In genomic region chr3:103513003-103513402, GRCh38 we compare ENCODE assay signal across 25 cellular contexts.
"Had no signal": no experiment of that assay in that cellular context is flagged by ENCODE, and none has a peak within 500 bp of the region (broad histone marks: within the 10 kb centered on the region; RNA-seq: fewer than 3 reads in every experiment).

No MANE protein-coding gene starts in this region.

- H3K27me3 ChIP-seq: brain microvascular endothelial cell, gastrocnemius medialis, ovary, right lobe of liver, uterus had no signal

- H3K36me3 ChIP-seq: brain microvascular endothelial cell, gastrocnemius medialis, ovary, right lobe of liver, uterus had no signal

- H3K27ac ChIP-seq: brain microvascular endothelial cell, coronary artery, dorsolateral prefrontal cortex, gastrocnemius medialis, ovary, right lobe of liver, uterus, VCaP had no signal

- H3K27ac Mint-ChIP-seq: activated naive CD4-positive, alpha-beta T cell treated with anti-CD3 and anti-CD28 coated beads, Interleukin-2, amount 10 ng/mL, durations not matched to agents 7 days and 5 days; activated naive CD8-positive, alpha-beta T cell treated with anti-CD3 and anti-CD28 coated beads, Interleukin-2, amount 10 ng/mL, durations not matched to agents 7 days and 5 days; activated T-helper 1 cell treated with anti-CD3 and anti-CD28 coated beads, Interleukin-12 subunit alpha, Interleukin-12 subunit beta, Interleukin-2, Interleukin-4 antibody, amounts not matched to agents 30 ng/mL and 10 ng/mL and 1 ng/mL, durations not matched to agents 14 hours and 24 hours and 36 hours; stimulated activated effector memory CD8-positive, alpha-beta T cell treated with anti-CD3 and anti-CD28 coated beads, Interleukin-12 subunit alpha, Interleukin-12 subunit beta, amount 100 ng/mL, for 72 hours; stimulated activated naive CD8-positive, alpha-beta T cell treated with anti-CD3 and anti-CD28 coated beads, Interleukin-15, Interleukin-2, amounts not matched to agents 100 ng/mL and 50 ng/mL, for 24 hours; type B pancreatic cell had no signal

- H3K27me3 Mint-ChIP-seq: activated naive CD4-positive, alpha-beta T cell treated with anti-CD3 and anti-CD28 coated beads, Interleukin-2, amount 10 ng/mL, durations not matched to agents 7 days and 5 days; activated naive CD8-positive, alpha-beta T cell treated with anti-CD3 and anti-CD28 coated beads, Interleukin-2, amount 10 ng/mL, durations not matched to agents 7 days and 5 days; naive thymus-derived CD4-positive, alpha-beta T cell; progenitor cell of endocrine pancreas; stimulated activated naive CD8-positive, alpha-beta T cell treated with anti-CD3 and anti-CD28 coated beads, Interleukin-15, Interleukin-2, amounts not matched to agents 100 ng/mL and 50 ng/mL, for 24 hours; type B pancreatic cell had no signal

- ATAC-seq: gastrocnemius medialis; naive thymus-derived CD4-positive, alpha-beta T cell; right lobe of liver; stimulated activated effector memory CD8-positive, alpha-beta T cell treated with anti-CD3 and anti-CD28 coated beads, Interleukin-12 subunit alpha, Interleukin-12 subunit beta, amount 100 ng/mL, for 72 hours had no signal

- DNase-seq: activated CD4-positive, alpha-beta T cell treated with anti-CD3 and anti-CD28 coated beads for 4 hours; activated CD4-positive, alpha-beta T cell treated with anti-CD3 and anti-CD28 coated beads, Interleukin-2, amount 50 U/mL, for 4 hours; activated CD8-positive, alpha-beta memory T cell treated with anti-CD3 and anti-CD28 coated beads for 24 hours; activated gamma-delta T cell; activated naive CD4-positive, alpha-beta T cell treated with anti-CD3 and anti-CD28 coated beads, Interleukin-2, amount 10 ng/mL, durations not matched to agents 7 days and 5 days; activated naive CD8-positive, alpha-beta T cell treated with anti-CD3 and anti-CD28 coated beads, Interleukin-2, amount 10 ng/mL, durations not matched to agents 7 days and 5 days; brain microvascular endothelial cell; dorsolateral prefrontal cortex; effector memory CD4-positive, alpha-beta T cell; gastrocnemius medialis; glutamatergic neuron; midbrain; naive thymus-derived CD4-positive, alpha-beta T cell; ovary; right lobe of liver; stimulated activated CD4-positive, alpha-beta T cell treated with anti-CD3 and anti-CD28 coated beads, Interleukin-4, amount 100 ng/mL, for 24 hours; T-helper 9 cell; uterus had no signal

- H3K4me1 ChIP-seq: gastrocnemius medialis, right lobe of liver, uterus had no signal

- H3K4me3 Mint-ChIP-seq: activated naive CD4-positive, alpha-beta T cell treated with anti-CD3 and anti-CD28 coated beads, Interleukin-2, amount 10 ng/mL, durations not matched to agents 7 days and 5 days; activated naive CD8-positive, alpha-beta T cell treated with anti-CD3 and anti-CD28 coated beads, Interleukin-2, amount 10 ng/mL, durations not matched to agents 7 days and 5 days; activated T-helper 1 cell treated with anti-CD3 and anti-CD28 coated beads, Interleukin-12 subunit alpha, Interleukin-12 subunit beta, Interleukin-2, Interleukin-4 antibody, amounts not matched to agents 30 ng/mL and 10 ng/mL and 1 ng/mL, durations not matched to agents 14 hours and 24 hours and 36 hours; naive thymus-derived CD4-positive, alpha-beta T cell; stimulated activated effector memory CD8-positive, alpha-beta T cell treated with anti-CD3 and anti-CD28 coated beads, Interleukin-12 subunit alpha, Interleukin-12 subunit beta, amount 100 ng/mL, for 72 hours; stimulated activated naive CD8-positive, alpha-beta T cell treated with anti-CD3 and anti-CD28 coated beads, Interleukin-15, Interleukin-2, amounts not matched to agents 100 ng/mL and 50 ng/mL, for 24 hours; type B pancreatic cell had no signal

- H3K36me3 Mint-ChIP-seq: activated naive CD4-positive, alpha-beta T cell treated with anti-CD3 and anti-CD28 coated beads, Interleukin-2, amount 10 ng/mL, durations not matched to agents 7 days and 5 days; activated naive CD8-positive, alpha-beta T cell treated with anti-CD3 and anti-CD28 coated beads, Interleukin-2, amount 10 ng/mL, durations not matched to agents 7 days and 5 days; naive thymus-derived CD4-positive, alpha-beta T cell; stimulated activated effector memory CD8-positive, alpha-beta T cell treated with anti-CD3 and anti-CD28 coated beads, Interleukin-12 subunit alpha, Interleukin-12 subunit beta, amount 100 ng/mL, for 72 hours; type B pancreatic cell had no signal

- H3K4me3 ChIP-seq: coronary artery, dorsolateral prefrontal cortex, gastrocnemius medialis, ovary, right lobe of liver, uterus had no signal

- H3K4me1 Mint-ChIP-seq: activated naive CD4-positive, alpha-beta T cell treated with anti-CD3 and anti-CD28 coated beads, Interleukin-2, amount 10 ng/mL, durations not matched to agents 7 days and 5 days; activated naive CD8-positive, alpha-beta T cell treated with anti-CD3 and anti-CD28 coated beads, Interleukin-2, amount 10 ng/mL, durations not matched to agents 7 days and 5 days; naive thymus-derived CD4-positive, alpha-beta T cell; stimulated activated effector memory CD8-positive, alpha-beta T cell treated with anti-CD3 and anti-CD28 coated beads, Interleukin-12 subunit alpha, Interleukin-12 subunit beta, amount 100 ng/mL, for 72 hours had no signal
